12 cellular contexts compared by ENCODE assay signal in genomic region chr9:36163840-36164175, GRCh38. TPM values are rescaled to one million over a fixed set of nuclear protein-coding genes. Genes with fewer than 3 reads are reported as not detected.
DNase-seq lines count a peak whose midpoint lies in the region; ATAC-seq, FAIRE-seq and TF ChIP-seq lines count a peak whose summit lies in the region.
"Had no signal": no experiment of that assay in that cellular context is flagged by ENCODE, and none has a peak within 500 bp of the region (broad histone marks: within the 10 kb centered on the region; RNA-seq: fewer than 3 reads in every experiment).

No MANE protein-coding gene starts in this region.

- H3K27me3 Mint-ChIP-seq in endodermal cell (ENCODE audit: insufficient read depth) = peaks cover 5% of the 10 kb centered on the region
- no peaks in the 10 kb centered on the region for H3K27me3 Mint-ChIP-seq in naive thymus-derived CD8-positive, alpha-beta T cell
- H3K27me3 Mint-ChIP-seq: B cell had no signal

- WGBS in A549 (ENCODE audit: missing lambda C conversion rate) = 45% methylated on average over 4 of the region's 4 CpGs
- WGBS in endodermal cell (ENCODE audit: insufficient coverage in 1 of 2, insufficient read length in 1 of 2), 2 experiments = 80 to 89% methylated on average over 2 to 4 of the region's 4 CpGs

- H3K27ac Mint-ChIP-seq in endodermal cell = peak overlapping the region; percentile 9
- peak overlapping the region in 6 of 10 donors; percentile 5 to 46 (median 26) for H3K27ac Mint-ChIP-seq in naive thymus-derived CD8-positive, alpha-beta T cell
- H3K27ac Mint-ChIP-seq: activated naive CD8-positive, alpha-beta T cell treated with anti-CD3 and anti-CD28 coated beads, Interleukin-2, amount 10 ng/mL, durations not matched to agents 7 days and 5 days; B cell had no signal

- H3K27ac ChIP-seq in A549 (peak overlapping the region; percentile 65 to 90; a peak in 5 of 6 replicates), endodermal cell (ENCODE audit: low read depth, low read length) (peak overlapping the region; percentile 77)

- no peaks in the 10 kb centered on the region for H3K9me3 ChIP-seq in A549
- H3K9me3 ChIP-seq in endodermal cell (ENCODE audit: control insufficient read depth, low read length) = peaks cover 4% of the 10 kb centered on the region

- peaks cover 12% of the 10 kb centered on the region for H3K36me3 ChIP-seq in endodermal cell (ENCODE audit: control insufficient read depth, insufficient read depth, low read length)

- peaks cover 16% of the 10 kb centered on the region for H3K36me3 Mint-ChIP-seq in endodermal cell (ENCODE audit: low read depth)
- H3K36me3 Mint-ChIP-seq in naive thymus-derived CD8-positive, alpha-beta T cell = peaks cover 0 to 11% (median 7%) of the 10 kb centered on the region in 3 donors

- no peak overlapping the region for H3K9ac ChIP-seq in endodermal cell (ENCODE audit: extremely low read depth, low read length, poor library complexity, severe bottlenecking)

- CTCF ChIA-PET in A549 (lab: Yijun Ruan, JAX) = interaction anchor here (0.7 to 16.6 kb wide), 18 partner anchors 9 to 282 kb away, joined by 3 to 321 read pairs (median 9); partner anchors contain the start of genes CLTA and GLIPR2

- no peak for TF ChIP-seq POLR2A in A549 (IDR thresholded peaks at IDR 0.05; ENCODE audit: low read length)

- H3K4me1 Mint-ChIP-seq in endodermal cell = peaks cover 27% of the 10 kb centered on the region
- peaks cover 11 to 27% (median 13%) of the 10 kb centered on the region in 4 donors for H3K4me1 Mint-ChIP-seq in naive thymus-derived CD8-positive, alpha-beta T cell

- TF ChIP-seq EP300 in A549 (IDR thresholded peaks at IDR 0.05) = no peak

- DNase-seq in A549 (ENCODE audit: low read depth in 1 of 2, low spot score in 1 of 2) = peak in 1 of 2 experiments; percentile 53
- peak; percentile 78 for DNase-seq in LHCN-M2 (ENCODE audit: low read depth)
- peak; percentile 58 for DNase-seq in endodermal cell
- DNase-seq in naive thymus-derived CD8-positive, alpha-beta T cell = no peak
- no peak for DNase-seq in epidermal melanocyte (ENCODE audit: insufficient read length, low spot score)
- no peak for DNase-seq in mucosa of gallbladder (ENCODE audit: low spot score)
- no peak for DNase-seq in NCI-H2081 treated with DMSO at 0.1 percent for 48 hours (lab: John Stamatoyannopoulos, UW)
- DNase-seq: GOT3; stimulated activated CD4-positive, alpha-beta T cell treated with anti-CD3 and anti-CD28 coated beads, Interleukin-15, amount 100 ng/mL, for 24 hours had no signal

- POLR2A ChIA-PET in A549 (lab: Yijun Ruan, JAX) = interaction anchor here (0.8 to 3.0 kb wide), 7 partner anchors 12 to 240 kb away, joined by 3 to 30 read pairs (median 5); partner anchors contain the start of genes CLTA and GNE
- POLR2A ChIA-PET in naive thymus-derived CD8-positive, alpha-beta T cell (lab: Charles Lee) = interaction anchor here (0.6 to 3.3 kb wide), 5 partner anchors 12 to 27 kb away, joined by 3 to 19 read pairs (median 7); partner anchors contain the start of gene GLIPR2

- ATAC-seq in A549 = peak; percentile 20 to 41; a peak in 5 of 6 replicates
- no peak for ATAC-seq in naive thymus-derived CD8-positive, alpha-beta T cell
- no peak for ATAC-seq in HG03135 (IDR thresholded peaks at IDR 0.05; ENCODE audit: unreplicated experiment)

- H3K9me3 Mint-ChIP-seq in endodermal cell = no peaks in the 10 kb centered on the region
- H3K9me3 Mint-ChIP-seq in naive thymus-derived CD8-positive, alpha-beta T cell = no peaks in the 10 kb centered on the region
- H3K9me3 Mint-ChIP-seq: activated naive CD8-positive, alpha-beta T cell treated with anti-CD3 and anti-CD28 coated beads, Interleukin-2, amount 10 ng/mL, durations not matched to agents 7 days and 5 days had no signal

- H3K27me3 ChIP-seq in endodermal cell (ENCODE audit: control insufficient read depth, insufficient read depth, low read length, poor library complexity, severe bottlenecking) = no peaks in the 10 kb centered on the region

- H3K4me1 ChIP-seq in A549 = peaks cover 44% of the 10 kb centered on the region
- H3K4me1 ChIP-seq in endodermal cell (ENCODE audit: control insufficient read depth, insufficient read depth, low read length) = peaks cover 14% of the 10 kb centered on the region

- TF ChIP-seq RAD21 in A549 (conservative IDR thresholded peaks at IDR 0.05 in 1 of 2, IDR thresholded peaks at IDR 0.05 in 1 of 2) = no peak

- TF ChIP-seq CTCF in A549 (IDR thresholded peaks at IDR 0.05) (no peak), endodermal cell (conservative IDR thresholded peaks at IDR 0.05) (no peak)

- peak overlapping the region; percentile 53 for H3K4me2 ChIP-seq in A549

- no peak overlapping the region for H3K4me3 ChIP-seq in A549
- no peak overlapping the region for H3K4me3 ChIP-seq in endodermal cell (ENCODE audit: low read length)

- no peak overlapping the region for H3K4me3 Mint-ChIP-seq in endodermal cell
- no peak overlapping the region for H3K4me3 Mint-ChIP-seq in naive thymus-derived CD8-positive, alpha-beta T cell
- H3K4me3 Mint-ChIP-seq: activated naive CD8-positive, alpha-beta T cell treated with anti-CD3 and anti-CD28 coated beads, Interleukin-2, amount 10 ng/mL, durations not matched to agents 7 days and 5 days; B cell had no signal

- no peak for FAIRE-seq in A549 (lab: Jason Lieb, UNC)

TF ChIP-seq in A549, 52 proteins besides CTCF, POLR2A, EP300 and RAD21:
- TF ChIP-seq KDM1A (IDR thresholded peaks at IDR 0.05; ENCODE audit: low read depth) (no peak), MYC (IDR thresholded peaks at IDR 0.05; ENCODE audit: borderline replicate concordance, low read length) (no peak), PHF8 (IDR thresholded peaks at IDR 0.05; ENCODE audit: borderline replicate concordance, low read depth) (no peak)

RNA-seq across cellular contexts. Expression of gene CCIN, which starts 5.4 kb away (rescaled TPM):
- polyA plus RNA-seq in A549 (2011; rRNA removed) (0.05 TPM in 1 of 2 replicates, not detected in the other), A549 (2017; fragmentation: RNase III; extraction: RNeasy Plus Mini Kit Qiagen cat#74134 plus additional on column Dnase treatment) (0.05 TPM in 2 of 3 replicates, not detected in the other)
- polyA plus RNA-seq in A549 (2012; cell fraction: cytosol; rRNA removed) = 0.06 and 0.09 TPM in 2 replicates
- polyA plus RNA-seq in A549 (2012; cell fraction: nucleus; rRNA removed) = 0.13 and 0.17 TPM in 2 replicates
- 0.17 and 0.29 TPM in 2 replicates for polyA minus RNA-seq in A549 (2011; rRNA and poly(A)+ RNA removed)
- total RNA-seq in LHCN-M2 (2014; rRNA removed) (1.2 and 1.8 TPM in 2 replicates), endodermal cell (under 1 TPM; 0.18 to 0.35 TPM), mucosa of gallbladder (0.12 TPM)
- polyA plus RNA-seq in LHCN-M2 (2012) = 2.2 TPM
- not detected for polyA plus RNA-seq in endodermal cell (2013, experiment 1 of 2)
- not detected for polyA plus RNA-seq in endodermal cell (2013, experiment 2 of 2)
- under 1 TPM in 1 of 2 experiments, not detected in 1; 0.19 TPM for total RNA-seq in naive thymus-derived CD8-positive, alpha-beta T cell
- under 1 TPM in 1 of 3 donors, not detected in 2; 0.09 TPM for polyA plus RNA-seq in naive thymus-derived CD8-positive, alpha-beta T cell
- total RNA-seq: B cell had no signal

RNA-seq across cellular contexts. Expression of gene CLTA, which starts 26.9 kb away (rescaled TPM):
- 203 and 291 TPM in 2 replicates for polyA plus RNA-seq in A549 (2011; rRNA removed)
- 260 and 265 TPM in 2 replicates for polyA plus RNA-seq in A549 (2012; cell fraction: cytosol; rRNA removed)
- 164 and 169 TPM in 2 replicates for polyA plus RNA-seq in A549 (2012; cell fraction: nucleus; rRNA removed)
- polyA plus RNA-seq in A549 (2017; fragmentation: RNase III; extraction: RNeasy Plus Mini Kit Qiagen cat#74134 plus additional on column Dnase treatment) = 290 to 312 TPM (median 296 TPM) in 3 replicates
- polyA minus RNA-seq in A549 (2011; rRNA and poly(A)+ RNA removed) = 94.2 and 98.4 TPM in 2 replicates
- total RNA-seq in LHCN-M2 (2014; rRNA removed) = 418 and 464 TPM in 2 replicates
- polyA plus RNA-seq in LHCN-M2 (2012) = 483 TPM
- 100 to 1,000 TPM; 221 to 240 TPM for total RNA-seq in endodermal cell
- polyA plus RNA-seq in endodermal cell (2013, experiment 1 of 2) = 227 TPM
- 229 TPM for polyA plus RNA-seq in endodermal cell (2013, experiment 2 of 2)
- total RNA-seq in naive thymus-derived CD8-positive, alpha-beta T cell = 10 to 100 TPM; 56.7 to 59.0 TPM
- 10 to 100 TPM; 60.8 to 84.5 (median 71.0) TPM for polyA plus RNA-seq in naive thymus-derived CD8-positive, alpha-beta T cell
- total RNA-seq in mucosa of gallbladder = 185 TPM

RNA-seq across cellular contexts. Expression of gene GLIPR2, which starts 27.3 kb away (rescaled TPM):
- 6.2 and 9.0 TPM in 2 replicates for polyA plus RNA-seq in A549 (2011; rRNA removed)
- polyA plus RNA-seq in A549 (2012; cell fraction: cytosol; rRNA removed) = 7.2 and 8.3 TPM in 2 replicates
- 4.5 and 6.9 TPM in 2 replicates for polyA plus RNA-seq in A549 (2012; cell fraction: nucleus; rRNA removed)
- polyA plus RNA-seq in A549 (2017; fragmentation: RNase III; extraction: RNeasy Plus Mini Kit Qiagen cat#74134 plus additional on column Dnase treatment) = 13.5 to 16.9 TPM (median 16.0 TPM) in 3 replicates
- polyA minus RNA-seq in A549 (2011; rRNA and poly(A)+ RNA removed) = 7.5 and 7.9 TPM in 2 replicates
- 29.6 and 38.3 TPM in 2 replicates for total RNA-seq in LHCN-M2 (2014; rRNA removed)
- polyA plus RNA-seq in LHCN-M2 (2012) = 44.3 TPM
- total RNA-seq in endodermal cell = 10 to 100 TPM; 38.6 to 54.2 TPM
- polyA plus RNA-seq in endodermal cell (2013, experiment 1 of 2) = 26.4 TPM
- 34.6 TPM for polyA plus RNA-seq in endodermal cell (2013, experiment 2 of 2)
- 1 to 10 TPM; 7.0 to 7.6 TPM for total RNA-seq in naive thymus-derived CD8-positive, alpha-beta T cell
- 10 to 100 TPM; 43.2 to 78.9 (median 55.3) TPM for polyA plus RNA-seq in naive thymus-derived CD8-positive, alpha-beta T cell
- total RNA-seq in mucosa of gallbladder = 17.0 TPM

Comparison
In these comparisons a context has a peak if more than half of its experiments do, and no peak if none do; other contexts are left out.
1. ATAC-seq: peak in A549 (2 of 2); none in naive thymus-derived CD8-positive, alpha-beta T cell (0 of 2) and HG03135 (single experiment).
2. DNase-seq: peak in LHCN-M2 (single experiment) and endodermal cell (single experiment); none in naive thymus-derived CD8-positive, alpha-beta T cell (0 of 10), epidermal melanocyte (single experiment), mucosa of gallbladder (single experiment) and NCI-H2081 treated with DMSO at 0.1 percent for 48 hours (single experiment).